Comparison of ENCODE assay signal across 24 cellular contexts in genomic region chr7:25988640-25989039, GRCh38.
A peak's percentile ranks its signal among the peaks of the same experiment; 100 is the strongest.
DNase-seq lines count a peak whose midpoint lies in the region; ATAC-seq and TF ChIP-seq lines count a peak whose summit lies in the region.
"Had no signal": no experiment of that assay in that cellular context is flagged by ENCODE, and none has a peak within 500 bp of the region (broad histone marks: within the 10 kb centered on the region; RNA-seq: fewer than 3 reads in every experiment).

No MANE protein-coding gene starts in this region.

- no TSS peak for BruUV-seq in PC-3 (replicated peaks; lab: Mats Ljungman, UMichigan)

- DNase-seq in DMS153 treated with DMSO at 0.1 percent for 48 hours (lab: John Stamatoyannopoulos, UW; ENCODE audit: unreplicated experiment) (peak; percentile 55), DMS153 (lab: John Stamatoyannopoulos, UW) (no peak), NCI-H146 (lab: John Stamatoyannopoulos, UW) (peak; percentile 57), body of pancreas (no peak), prostate gland (ENCODE audit: low spot score) (no peak), RPMI8226 (no peak), PC-3 (no peak)
- DNase-seq: CD8-positive, alpha-beta T cell; DMS 273 treated with DMSO at 0.1 percent for 48 hours; H9; IMR-90; KG1; MG63; NCI-H1105 treated with DMSO at 0.1 percent for 48 hours; NCI-H1694 treated with DMSO at 0.1 percent for 48 hours; NCI-H2171; NCI-H226; NCI-H524; SIG-M5 had no signal

- H3F3A ChIP-seq in PC-3 (ENCODE audit: low read length, unreplicated experiment): no peaks in the 10 kb centered on the region

- H3K9me3 ChIP-seq in body of pancreas: no peaks in the 10 kb centered on the region
- no peaks in the 10 kb centered on the region for H3K9me3 ChIP-seq in prostate gland
- H3K9me3 ChIP-seq in PC-3 (ENCODE audit: low read length): no peaks in the 10 kb centered on the region
- H3K9me3 ChIP-seq: MG63 had no signal

- H3K27ac ChIP-seq in body of pancreas (peak overlapping the region in 3 of 4 donors; percentile 32 to 62 (median 54)), prostate gland (peak overlapping the region; percentile 38 to 44), PC-3 (ENCODE audit: low read length) (no peak overlapping the region)
- H3K27ac ChIP-seq: 22Rv1, C4-2B, RWPE1, SK-N-MC had no signal

- H3K4me3 ChIP-seq in body of pancreas (no peak overlapping the region), prostate gland (no peak overlapping the region), PC-3 (ENCODE audit: low read length) (no peak overlapping the region)
- H3K4me3 ChIP-seq: GM23338, MG63, SK-N-MC had no signal

- H2AFZ ChIP-seq in PC-3 (ENCODE audit: low read length): no peak overlapping the region
- H2AFZ ChIP-seq: GM23338 had no signal

- POLR2A ChIA-PET in PC-3 (lab: Charles Lee; ENCODE audit: unreplicated experiment): no interaction called here

- no peak overlapping the region for H3K9ac ChIP-seq in PC-3 (ENCODE audit: low read length)

- WGBS in body of pancreas, 2 donors: 96 to 100% methylated on average over 1 of the region's 1 CpG
- WGBS in prostate gland: 60% methylated on average over 1 of the region's 1 CpG

- H3K27me3 ChIP-seq in body of pancreas (no peaks in the 10 kb centered on the region), prostate gland (replicated peaks; ENCODE audit: insufficient read depth) (no peaks in the 10 kb centered on the region), PC-3 (ENCODE audit: low read length) (peaks cover 72% of the 10 kb centered on the region)

- no peak overlapping the region for H3K4me2 ChIP-seq in PC-3 (ENCODE audit: low read length)
- H3K4me2 ChIP-seq: GM23338 had no signal

- H3K36me3 ChIP-seq in body of pancreas (replicated peaks in 1 of 2; ENCODE audit: insufficient read depth in 1 of 2, low read depth in 2 of 2) (no peaks in the 10 kb centered on the region), prostate gland (no peaks in the 10 kb centered on the region), PC-3 (ENCODE audit: low read depth, low read length) (no peaks in the 10 kb centered on the region)
- H3K36me3 ChIP-seq: MG63 had no signal

- TF ChIP-seq POLR2A in body of pancreas (IDR thresholded peaks at IDR 0.05): no peak
- no peak for TF ChIP-seq POLR2A in prostate gland (IDR thresholded peaks at IDR 0.05)

- TF ChIP-seq CTCF in body of pancreas (IDR thresholded peaks at IDR 0.05) (no peak), prostate gland (IDR thresholded peaks at IDR 0.05) (no peak), PC-3 (conservative IDR thresholded peaks at IDR 0.05; ENCODE audit: low read depth, low read length) (no peak)

- intact Hi-C loops in body of pancreas (cut with DNase I): no loop called here
- intact Hi-C loops in prostate gland (cut with DNase I): no loop called here
- intact Hi-C loops in PC-3 (cut with micrococcal nuclease): no loop called here

- H3K9me2 ChIP-seq in PC-3 (replicated peaks; ENCODE audit: low read length): no peaks in the 10 kb centered on the region

- no peaks in the 10 kb centered on the region for H3K79me2 ChIP-seq in PC-3 (ENCODE audit: low read length)

- ATAC-seq in body of pancreas (no peak), PC-3 (no peak)
- ATAC-seq: CD8-positive, alpha-beta T cell; GM23338 had no signal

- H4K20me1 ChIP-seq in PC-3 (ENCODE audit: low read length): no peaks in the 10 kb centered on the region

- CTCF ChIA-PET in PC-3 (lab: Charles Lee): no interaction called here

- peaks cover 10% of the 10 kb centered on the region for H3K4me1 ChIP-seq in body of pancreas
- H3K4me1 ChIP-seq in prostate gland (replicated peaks): no peaks in the 10 kb centered on the region
- H3K4me1 ChIP-seq in PC-3 (ENCODE audit: insufficient read depth, low read length): no peaks in the 10 kb centered on the region

Comparison
In these comparisons a context has a peak if more than half of its experiments do, and no peak if none do; other contexts are left out.
1. DNase-seq: peak in DMS153 treated with DMSO at 0.1 percent for 48 hours (single experiment) and NCI-H146 (single experiment); none in DMS153 (single experiment), body of pancreas (0 of 4), prostate gland (single experiment), RPMI8226 (single experiment) and PC-3 (single experiment).